Comparison of ENCODE assay signal across 8 cellular contexts in genomic region chr3:182793663-182794454, GRCh38. TPM values are rescaled to one million over a fixed set of nuclear protein-coding genes. Genes with fewer than 3 reads are reported as not detected.
DNase-seq lines count a peak whose midpoint lies in the region; ATAC-seq and TF ChIP-seq lines count a peak whose summit lies in the region.

No MANE protein-coding gene starts in this region.

- no peaks in the 10 kb centered on the region for H3K27me3 ChIP-seq in right cardiac atrium (ENCODE audit: control insufficient read depth, insufficient read depth)

- no peak for TF ChIP-seq CTCF in retinal pigment epithelial cell (conservative IDR thresholded peaks at IDR 0.05; ENCODE audit: low read depth, low read length)

- H3K4me1 ChIP-seq in right cardiac atrium (ENCODE audit: control insufficient read depth, insufficient read depth, low read length): no peaks in the 10 kb centered on the region

- ATAC-seq in GM21367 (IDR thresholded peaks at IDR 0.05; ENCODE audit: unreplicated experiment) (peak; percentile 24), right cardiac atrium (peak; percentile 71 to 74)

- peak overlapping the region; percentile 83 for H3K27ac ChIP-seq in right cardiac atrium (ENCODE audit: low read length)

- under 1% methylated on average over 86 of the region's 86 CpGs for WGBS in right cardiac atrium

- H3K9me3 ChIP-seq in right cardiac atrium (ENCODE audit: control insufficient read depth, low read length): no peaks in the 10 kb centered on the region

- peak; percentile 11 for DNase-seq in DMS79 (lab: John Stamatoyannopoulos, UW)
- peak; percentile 61 for DNase-seq in HT-29 (ENCODE audit: low spot score)
- peak; percentile 26 for DNase-seq in SKM-1 treated with dmso at 0.1 percent for 144 hours (lab: John Stamatoyannopoulos, UW; ENCODE audit: unreplicated experiment)
- peak; percentile 35 for DNase-seq in amniotic epithelial cell (ENCODE audit: low read depth)
- DNase-seq in right cardiac atrium: peak; percentile 33 to 80 (median 72)
- no peak for DNase-seq in retinal pigment epithelial cell (ENCODE audit: low read depth)
- no peak for DNase-seq in NCI-H446 treated with DMSO at 0.1 percent for 48 hours (lab: John Stamatoyannopoulos, UW)

- H3K4me3 ChIP-seq in right cardiac atrium (ENCODE audit: low read length) (peak overlapping the region; percentile 91), retinal pigment epithelial cell (ENCODE audit: low read length) (peak overlapping the region; percentile 94)

- intact Hi-C loops in right cardiac atrium (cut with DNase I): loop anchor here in 1 of 4 donors (10.0 kb wide), 1 partner anchor 79 kb away; no protein-coding TSS in a partner anchor

RNA-seq across cellular contexts. Expression of gene ATP11B, which starts 0.6 kb away (rescaled TPM):
- 44.1 and 59.4 TPM in 2 replicates for total RNA-seq in HT-29 (2014; rRNA removed; shearing (Covaris generic))
- total RNA-seq in right cardiac atrium: 10 to 100 TPM; 34.9 to 43.6 (median 38.7) TPM
- polyA plus RNA-seq in right cardiac atrium: 9.5 TPM

Comparison
In these comparisons a context has a peak if more than half of its experiments do, and no peak if none do; other contexts are left out.
1. DNase-seq: peak in DMS79 (single experiment), HT-29 (single experiment), SKM-1 treated with dmso at 0.1 percent for 144 hours (single experiment), amniotic epithelial cell (single experiment) and right cardiac atrium (3 of 3); none in retinal pigment epithelial cell (single experiment) and NCI-H446 treated with DMSO at 0.1 percent for 48 hours (single experiment).